In genomic region chr9:130043654-130044623, GRCh38 we compare ENCODE assay signal across 8 cellular contexts. TPM values are rescaled to one million over a fixed set of nuclear protein-coding genes. Genes with fewer than 3 reads are reported as not detected.
DNase-seq lines count a peak whose midpoint lies in the region; ATAC-seq, FAIRE-seq and TF ChIP-seq lines count a peak whose summit lies in the region.

No MANE protein-coding gene starts in this region.

- in situ Hi-C loops in ACHN (cut with HindIII; ENCODE audit: low pct_ligation_motif_present, low pct_unique_long_range_greater_than_20kb, low sequenced_read_pairs), result no loop called here
- in situ Hi-C loops in K562 (cut with MboI), result no loop called here

- H3K36me3 ChIP-seq in K562 (ENCODE audit: control insufficient read depth, insufficient read depth, low read length), result no peaks in the 10 kb centered on the region
- no peaks in the 10 kb centered on the region for H3K36me3 ChIP-seq in stomach

- intact Hi-C loops in K562 (cut with micrococcal nuclease), result loop anchor here (2.0 kb wide), 1 partner anchor 133 kb away; no protein-coding TSS in a partner anchor
- intact Hi-C loops in stomach (cut with DNase I; ENCODE audit: low total_unique reads), result loop anchor here (10.0 kb wide), 1 partner anchor 159 kb away; no protein-coding TSS in a partner anchor

- H3K9me3 ChIP-seq in K562 (replicated peaks; ENCODE audit: control insufficient read depth, insufficient read depth, low read depth, low read length) (no peaks in the 10 kb centered on the region), stomach (no peaks in the 10 kb centered on the region)

- peak overlapping the region; percentile 31; the same call in 1 of the 3 replicates for H3K27ac ChIP-seq in K562 (ENCODE audit: extremely low read depth, low read depth, low read length)
- H3K27ac ChIP-seq in stomach, result peak overlapping the region; percentile 85 to 97 (median 95)

- TF ChIP-seq CTCF in K562 (IDR thresholded peaks at IDR 0.05 in 2 of 3, conservative IDR thresholded peaks at IDR 0.05 in 1 of 3; ENCODE audit: insufficient read depth in 2 of 3, low read depth in 1 of 3, low read length in 3 of 3) (no peak; a peak in 1 of 6 replicates), stomach (IDR thresholded peaks at IDR 0.05) (peak in 1 of 7 experiments; percentile 30)

- H3K4me2 ChIP-seq in K562 (ENCODE audit: insufficient read depth, low read length), result peak overlapping the region; percentile 72

- peak; percentile 12 to 28; a peak in 1 of 4 replicates for TF ChIP-seq RAD21 in K562 (CRISPR knock-in tag; conservative IDR thresholded peaks at IDR 0.05 in 1 of 2, IDR thresholded peaks at IDR 0.05 in 1 of 2)

- TF ChIP-seq POLR2A in K562 (conservative IDR thresholded peaks at IDR 0.05), result no peak
- no peak for TF ChIP-seq POLR2A in stomach (IDR thresholded peaks at IDR 0.05)

- DNase-seq in ACHN (peak; percentile 55), K562 (ENCODE audit: extremely low read depth in 1 of 4, low spot score in 3 of 4) (peak; percentile 54 to 77 (median 62)), iris pigment epithelial cell (ENCODE audit: low read depth) (peak; percentile 59), stomach (peak; percentile 30)
- DNase-seq in stimulated activated CD4-positive, alpha-beta T cell treated with anti-CD3 and anti-CD28 coated beads, Interleukin-2, amount 100 ng/mL, for 24 hours, result no peak

- CTCF ChIA-PET in K562 (lab: Yijun Ruan, JAX; ENCODE audit: low intra/inter-chr PET ratio), result no interaction called here

- H4K20me1 ChIP-seq in K562 (replicated peaks; ENCODE audit: control insufficient read depth, insufficient read depth, low read length), result no peaks in the 10 kb centered on the region; the same call in 1 of the 2 replicates

- BruUV-seq in K562 (replicated peaks; lab: Mats Ljungman, UMichigan), result no TSS peak

- peak overlapping the region in 1 of 2 experiments; percentile 89; a peak in 2 of 4 replicates for H3K9ac ChIP-seq in K562 (ENCODE audit: insufficient read depth in 1 of 2, low read depth in 2 of 2, low read length in 2 of 2)

- POLR2A ChIA-PET in K562 (lab: Yijun Ruan, JAX), result interaction anchor here (1.7 kb wide), 1 partner anchor 9 kb away, joined by 7 read pairs; the partner anchor contains the start of gene GPR107

- H3K4me1 ChIP-seq in K562 (replicated peaks in 1 of 2; ENCODE audit: control insufficient read depth in 2 of 2, insufficient read depth in 2 of 2, low read length in 2 of 2) (peaks cover 27 to 30% of the 10 kb centered on the region in 2 experiments), stomach (peaks cover 29 to 59% (median 47%) of the 10 kb centered on the region in 4 donors)

- 6% methylated on average over 37 of the region's 37 CpGs for WGBS in K562 (ENCODE audit: insufficient coverage, low coverage, missing lambda C conversion rate)
- 23 to 36% (median 24%) methylated on average over 32 to 37 of the region's 37 CpGs for WGBS in stomach, 5 donors

- H3K27me3 ChIP-seq in K562 (ENCODE audit: control insufficient read depth in 2 of 2, insufficient read depth in 2 of 2, low read length in 2 of 2) (peaks cover 5 to 12% of the 10 kb centered on the region in 2 experiments; a peak in 3 of 5 replicates), stomach (no peaks in the 10 kb centered on the region)

- H3K4me3 ChIP-seq in K562 (peak overlapping the region; percentile 50), stomach (peak overlapping the region; percentile 85 to 99 (median 91))

- H2AFZ ChIP-seq in K562 (ENCODE audit: low read depth, low read length), result peak overlapping the region; percentile 72

- peak; percentile 10 for ATAC-seq in HG03521 (IDR thresholded peaks at IDR 0.05; ENCODE audit: unreplicated experiment)
- peak; percentile 73 for ATAC-seq in K562
- ATAC-seq in HG03442 (IDR thresholded peaks at IDR 0.05; ENCODE audit: unreplicated experiment), result no peak
- no peak for ATAC-seq in GM21515 (IDR thresholded peaks at IDR 0.05; ENCODE audit: unreplicated experiment)

- FAIRE-seq in K562 (lab: Jason Lieb, UNC), result peak; percentile 88

- no peaks in the 10 kb centered on the region; the same call in 2 of the 3 replicates for H3K79me2 ChIP-seq in K562 (ENCODE audit: control insufficient read depth, insufficient read depth, low read length)

- H3K9me1 ChIP-seq in K562 (ENCODE audit: control insufficient read depth, insufficient read depth, low read length), result no peaks in the 10 kb centered on the region

- TF ChIP-seq EP300 in K562 (IDR thresholded peaks at IDR 0.05; ENCODE audit: low read length) (no peak), stomach (IDR thresholded peaks at IDR 0.05) (no peak)

TF ChIP-seq in K562, 482 proteins besides CTCF, POLR2A, EP300 and RAD21 (continues in another document):
- TF ChIP-seq BHLHE40 (IDR thresholded peaks at IDR 0.05; ENCODE audit: low read length), result peak; percentile 99

RNA-seq across cellular contexts. Expression of gene FNBP1, which starts 0.9 kb away (rescaled TPM):
- 24.0 and 44.9 TPM in 2 replicates for total RNA-seq in K562 (2011; cell fraction: chromatin; rRNA removed; ENCODE audit: low replicate concordance)
- total RNA-seq in K562 (2011; cell fraction: nucleolus; rRNA removed), result 8.5 and 10.9 TPM in 2 replicates
- 10.9 and 12.6 TPM in 2 replicates for total RNA-seq in K562 (2011; cell fraction: nucleoplasm; rRNA removed)
- total RNA-seq in K562 (2014; rRNA removed) (8.2 and 8.4 TPM in 2 replicates), K562 (2014; rRNA removed; fragmentation: Illumina TruSeq; extraction: Trizol) (6.9 and 13.2 TPM in 2 replicates), K562 (2015; rRNA removed; fragmentation: Illumina TruSeq; extraction: Trizol) (13.5 and 14.9 TPM in 2 replicates), K562 (2021) (8.5 and 10.7 TPM in 2 replicates), stomach (100 to 1,000 TPM in 1 of 5 donors, 10 to 100 TPM in 4; 52.7 to 129 (median 69.6) TPM)
- polyA plus RNA-seq in K562 (2011; rRNA removed) (7.2 and 7.6 TPM in 2 replicates), K562 (2014; fragmentation: Illumina TruSeq; extraction: Trizol) (6.1 TPM in 2 replicates), K562 (2014; fragmentation: Nextera tagmentation; extraction: Ambion mirVana) (1 to 10 TPM; 1.8 to 2.2 TPM), K562 (2014; rRNA removed) (5.4 and 8.0 TPM in 2 replicates), stomach (10 to 100 TPM in 2 of 3 donors, 1 to 10 TPM in 1; 9.0 to 19.7 (median 10.4) TPM)
- 2.2 and 4.2 TPM in 2 replicates for polyA plus RNA-seq in K562 (2011; cell fraction: cytosol; rRNA removed)
- 5.8 and 7.6 TPM in 2 replicates for polyA plus RNA-seq in K562 (2011; cell fraction: nucleus; rRNA removed)
- 8.7 and 10.5 TPM in 2 replicates for polyA plus RNA-seq in K562 (2012)
- polyA minus RNA-seq in K562 (2011; rRNA and poly(A)+ RNA removed), result 33.5 and 42.5 TPM in 2 replicates
- 7.9 and 8.7 TPM in 2 replicates for polyA minus RNA-seq in K562 (2011; cell fraction: cytosol; rRNA and poly(A)+ RNA removed)
- polyA minus RNA-seq in K562 (2011; cell fraction: nucleus; rRNA and poly(A)+ RNA removed), result 3.4 and 8.0 TPM in 2 replicates

RNA-seq across cellular contexts. Expression of gene GPR107, which starts 9.8 kb away (rescaled TPM):
- total RNA-seq in K562 (2011; cell fraction: chromatin; rRNA removed; ENCODE audit: low replicate concordance), result 92.0 and 106 TPM in 2 replicates
- 120 and 136 TPM in 2 replicates for total RNA-seq in K562 (2011; cell fraction: nucleolus; rRNA removed)
- 83.9 and 108 TPM in 2 replicates for total RNA-seq in K562 (2011; cell fraction: nucleoplasm; rRNA removed)
- total RNA-seq in K562 (2014; rRNA removed), result 9.2 and 10.0 TPM in 2 replicates
- 12.4 and 14.5 TPM in 2 replicates for total RNA-seq in K562 (2014; rRNA removed; fragmentation: Illumina TruSeq; extraction: Trizol)
- 13.5 and 14.6 TPM in 2 replicates for total RNA-seq in K562 (2015; rRNA removed; fragmentation: Illumina TruSeq; extraction: Trizol)
- total RNA-seq in K562 (2021), result 20.3 and 21.8 TPM in 2 replicates
- polyA plus RNA-seq in K562 (2011; rRNA removed), result 28.2 and 34.6 TPM in 2 replicates
- polyA plus RNA-seq in K562 (2011; cell fraction: cytosol; rRNA removed), result 9.8 and 15.6 TPM in 2 replicates
- polyA plus RNA-seq in K562 (2011; cell fraction: nucleus; rRNA removed), result 23.2 and 28.9 TPM in 2 replicates
- 17.3 and 22.6 TPM in 2 replicates for polyA plus RNA-seq in K562 (2012)
- polyA plus RNA-seq in K562 (2014; fragmentation: Illumina TruSeq; extraction: Trizol), result 19.5 and 27.8 TPM in 2 replicates
- polyA plus RNA-seq in K562 (2014; fragmentation: Nextera tagmentation; extraction: Ambion mirVana), result 1 to 10 TPM; 3.2 to 3.5 TPM
- polyA plus RNA-seq in K562 (2014; rRNA removed), result 13.7 and 14.4 TPM in 2 replicates
- polyA minus RNA-seq in K562 (2011; rRNA and poly(A)+ RNA removed), result 29.5 and 33.6 TPM in 2 replicates
- 13.0 and 13.7 TPM in 2 replicates for polyA minus RNA-seq in K562 (2011; cell fraction: cytosol; rRNA and poly(A)+ RNA removed)
- 12.8 and 25.0 TPM in 2 replicates for polyA minus RNA-seq in K562 (2011; cell fraction: nucleus; rRNA and poly(A)+ RNA removed)
- total RNA-seq in stomach, result 10 to 100 TPM in 4 of 5 donors, 1 to 10 TPM in 1; 5.3 to 37.8 (median 21.4) TPM
- 1 to 10 TPM; 3.4 to 7.9 (median 6.4) TPM for polyA plus RNA-seq in stomach

Comparison
In these comparisons a context has a peak if more than half of its experiments do, and no peak if none do; other contexts are left out.
1. DNase-seq: peak in ACHN (single experiment), K562 (4 of 4), iris pigment epithelial cell (single experiment) and stomach (single experiment); none in stimulated activated CD4-positive, alpha-beta T cell treated with anti-CD3 and anti-CD28 coated beads, Interleukin-2, amount 100 ng/mL, for 24 hours (0 of 2).
2. ATAC-seq: peak in HG03521 (single experiment) and K562 (single experiment); none in HG03442 (single experiment) and GM21515 (single experiment).